Comparison of ENCODE assay signal across 13 cellular contexts in genomic region chr13:75704194-75704941, GRCh38.
DNase-seq lines count a peak whose midpoint lies in the region; ATAC-seq, FAIRE-seq and TF ChIP-seq lines count a peak whose summit lies in the region.
"Had no signal": no experiment of that assay in that cellular context is flagged by ENCODE, and none has a peak within 500 bp of the region (broad histone marks: within the 10 kb centered on the region; RNA-seq: fewer than 3 reads in every experiment).

No MANE protein-coding gene starts in this region.

- peaks cover 36% of the 10 kb centered on the region for H3F3A ChIP-seq in PC-9 (ENCODE audit: insufficient read depth, low read depth)

- H3K4me3 Mint-ChIP-seq in Caco-2 (ENCODE audit: unreplicated experiment), result no peak overlapping the region
- H3K4me3 Mint-ChIP-seq: endodermal cell had no signal

- peak overlapping the region; percentile 80 for H2AFZ ChIP-seq in PC-9

- H3K4me1 Mint-ChIP-seq in Caco-2 (ENCODE audit: low read depth, unreplicated experiment), result peaks cover 8% of the 10 kb centered on the region

- H3K27ac Mint-ChIP-seq in Caco-2 (ENCODE audit: unreplicated experiment), result peak overlapping the region; percentile 42
- H3K27ac Mint-ChIP-seq: endodermal cell had no signal

- peaks cover 18% of the 10 kb centered on the region; the same call in 1 of the 2 replicates for H3K79me2 ChIP-seq in PC-9 (ENCODE audit: low read depth)

- H3K36me3 ChIP-seq in Caco-2 (ENCODE audit: control insufficient read depth, insufficient read depth, low read length) (no peaks in the 10 kb centered on the region), PC-9 (ENCODE audit: low read depth) (no peaks in the 10 kb centered on the region), muscle layer of duodenum (ENCODE audit: control insufficient read depth in 1 of 2, insufficient read depth in 2 of 2, low read length in 2 of 2) (no peaks in the 10 kb centered on the region)
- H3K36me3 ChIP-seq: BLaER1 treated with 17β-estradiol and CSF1 and Interleukin-3, amounts not matched to agents 10 nM and 100 nM had no signal

- POLR2A ChIA-PET in Caco-2 (lab: Charles Lee), result no interaction called here
- POLR2A ChIA-PET in PC-9 (lab: Charles Lee; ENCODE audit: unreplicated experiment), result interaction anchor here (0.6 to 1.4 kb wide), 4 partner anchors 11 to 86 kb away, joined by 4 to 20 read pairs (median 4); no protein-coding TSS in a partner anchor

- FAIRE-seq in GM19239 (lab: Jason Lieb, UNC), result no peak

- H3K4me3 ChIP-seq in Caco-2 (ENCODE audit: low read depth, low read length), result no peak overlapping the region
- H3K4me3 ChIP-seq in PC-9, result peak overlapping the region; percentile 49
- H3K4me3 ChIP-seq in epithelial cell of esophagus (ENCODE audit: low read length), result no peak overlapping the region
- no peak overlapping the region for H3K4me3 ChIP-seq in muscle layer of duodenum (ENCODE audit: low read depth in 1 of 2, low read length in 2 of 2)
- H3K4me3 ChIP-seq: BLaER1 treated with 17β-estradiol and CSF1 and Interleukin-3, amounts not matched to agents 10 nM and 100 nM had no signal

- peaks cover 11% of the 10 kb centered on the region for H3K36me3 Mint-ChIP-seq in Caco-2 (ENCODE audit: insufficient read depth, unreplicated experiment)

- no peaks in the 10 kb centered on the region for H3K9me2 ChIP-seq in PC-9 (ENCODE audit: insufficient read depth)

- H3K27ac ChIP-seq in PC-9 (peak overlapping the region; percentile 100), muscle layer of duodenum (ENCODE audit: low read length) (peak overlapping the region; percentile 54)

- DNase-seq in Caco-2, result no peak
- no peak for DNase-seq in PC-9
- peak; percentile 71 for DNase-seq in epithelial cell of esophagus (ENCODE audit: low read depth)
- no peak for DNase-seq in GM19239 (ENCODE audit: insufficient read length, low spot score)
- DNase-seq in HuH-7 (ENCODE audit: low spot score), result no peak
- no peak for DNase-seq in activated T-cell treated with anti-CD3 and anti-CD28 coated beads, Interleukin-2, amount 50 U/mL, for 1 hour
- DNase-seq: activated CD4-positive, alpha-beta T cell treated with anti-CD3 and anti-CD28 coated beads for 48 hours; activated naive CD4-positive, alpha-beta T cell treated with Interleukin-2 at 50 U/mL for 16 hours; endodermal cell; NCI-H524 treated with DMSO at 0.1 percent for 48 hours had no signal

- no peaks in the 10 kb centered on the region for H3K9me3 ChIP-seq in Caco-2
- H3K9me3 ChIP-seq in PC-9 (ENCODE audit: insufficient read depth, low read depth), result peaks cover 17% of the 10 kb centered on the region; the same call in 1 of the 2 replicates
- H3K9me3 ChIP-seq in muscle layer of duodenum (ENCODE audit: control insufficient read depth in 1 of 2, low read length in 2 of 2), result no peaks in the 10 kb centered on the region

- TF ChIP-seq CTCF in Caco-2 (IDR thresholded peaks at IDR 0.05; ENCODE audit: insufficient read depth in 1 of 2, low read depth in 1 of 2, low read length in 1 of 2, severe bottlenecking in 1 of 2, unreplicated experiment in 1 of 2) (no peak), PC-9 (conservative IDR thresholded peaks at IDR 0.05) (no peak), epithelial cell of esophagus (IDR thresholded peaks at IDR 0.05; ENCODE audit: insufficient read depth, low read depth, low read length, missing control alignments) (no peak)

- H3K4me1 ChIP-seq in Caco-2, result peaks cover 17% of the 10 kb centered on the region
- peaks cover 57% of the 10 kb centered on the region for H3K4me1 ChIP-seq in PC-9 (replicated peaks; ENCODE audit: insufficient read depth)
- no peaks in the 10 kb centered on the region for H3K4me1 ChIP-seq in muscle layer of duodenum (ENCODE audit: control insufficient read depth in 1 of 2, insufficient read depth in 2 of 2, low read length in 2 of 2)

- peak overlapping the region; percentile 89 for H3K4me2 ChIP-seq in PC-9

- intact Hi-C loops in Caco-2 (cut with micrococcal nuclease; ENCODE audit: unreplicated experiment) (no loop called here), PC-9 (cut with micrococcal nuclease; ENCODE audit: unreplicated experiment) (loop anchor here (2.0 kb wide), 2 partner anchors 66 to 1818 kb away; no protein-coding TSS in a partner anchor)

- BruUV-seq in Caco-2 (replicated peaks; lab: Mats Ljungman, UMichigan) (no TSS peak), PC-9 (replicated peaks; lab: Mats Ljungman, UMichigan) (TSS peak; percentile 86)

- H4K20me1 ChIP-seq in PC-9 (ENCODE audit: insufficient read depth), result no peaks in the 10 kb centered on the region
- H4K20me1 ChIP-seq: BLaER1 treated with 17β-estradiol and CSF1 and Interleukin-3, amounts not matched to agents 10 nM and 100 nM had no signal

- no peaks in the 10 kb centered on the region for H3K27me3 Mint-ChIP-seq in Caco-2 (ENCODE audit: insufficient read depth, unreplicated experiment)

- ATAC-seq in GM21576 (IDR thresholded peaks at IDR 0.05; ENCODE audit: unreplicated experiment), result no peak

- H3K9me3 Mint-ChIP-seq in Caco-2 (ENCODE audit: unreplicated experiment), result peaks cover 5% of the 10 kb centered on the region

- CTCF ChIA-PET in Caco-2 (lab: Charles Lee), result interaction anchor here (1.3 kb wide), 1 partner anchor 9 kb away, joined by 7 read pairs; no protein-coding TSS in a partner anchor
- CTCF ChIA-PET in PC-9 (lab: Charles Lee), result interaction anchor here (0.5 to 1.4 kb wide), 5 partner anchors 8 to 1272 kb away, joined by 3 to 6 read pairs (median 4); no protein-coding TSS in a partner anchor

- H3K27me3 ChIP-seq in Caco-2 (replicated peaks; ENCODE audit: control insufficient read depth, insufficient read depth, low read length), result no peaks in the 10 kb centered on the region
- no peaks in the 10 kb centered on the region for H3K27me3 ChIP-seq in PC-9 (ENCODE audit: insufficient read depth, low read depth)
- H3K27me3 ChIP-seq in muscle layer of duodenum (ENCODE audit: low read depth, low read length), result no peaks in the 10 kb centered on the region
- H3K27me3 ChIP-seq: BLaER1 treated with 17β-estradiol and CSF1 and Interleukin-3, amounts not matched to agents 10 nM and 100 nM had no signal
